ENCODE assay signal across 8 cellular contexts in the genomic region with DNA sequence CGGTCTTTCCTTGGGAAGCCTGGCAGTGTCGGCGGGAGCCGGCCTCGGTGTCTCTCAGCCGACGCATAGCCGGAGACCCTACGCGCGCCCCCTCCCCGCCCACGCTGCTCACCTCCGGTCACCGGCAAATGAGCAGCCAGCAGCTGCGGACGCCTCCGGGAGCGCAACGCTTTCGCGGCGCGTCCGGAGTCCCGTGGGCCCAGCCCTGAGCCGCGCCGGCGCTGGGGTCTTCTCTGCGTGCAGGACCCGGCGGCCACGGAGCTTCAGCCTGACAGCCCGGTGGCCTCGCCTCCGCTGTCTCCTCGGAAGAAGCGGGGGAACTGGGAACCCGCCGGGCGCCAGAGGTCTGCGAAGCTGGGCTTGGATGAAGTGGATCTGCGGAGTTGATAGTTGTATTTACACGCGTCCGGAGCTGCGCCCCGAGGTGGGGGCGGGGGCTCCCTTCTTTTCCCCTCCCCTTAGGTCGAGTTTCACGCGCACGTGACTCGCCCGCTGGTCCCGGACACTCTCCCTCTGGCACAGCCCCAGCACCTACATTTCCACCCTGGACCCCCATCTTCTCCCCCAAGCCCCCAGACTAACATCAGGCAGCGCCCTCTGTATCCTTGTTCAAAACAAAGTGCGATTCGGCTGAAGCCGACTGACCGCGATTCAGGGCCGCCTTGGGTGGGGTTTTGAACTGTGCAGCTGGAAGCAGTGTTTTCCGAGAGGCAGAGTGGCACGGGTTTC. TPM values are rescaled to one million over a fixed set of nuclear protein-coding genes. Genes with fewer than 3 reads are reported as not detected.
DNase-seq lines count a peak whose midpoint lies in the region; ATAC-seq lines count a peak whose summit lies in the region.

A gene (minus strand): TSS at position 371 of the 729 bp plus-strand sequence. CDS start 1,591 bp downstream, outside the sequence.

- no peak within 1 kb of the TSS for H3K23ac ChIP-seq in trophoblast cell (ENCODE audit: low read length)

- H3K4me3 Mint-ChIP-seq in activated T-cell treated with anti-CD3 and anti-CD28 coated beads, Interleukin-2, amount 50 U/mL, for 72 hours, result peak within 1 kb of the TSS; percentile 98 to 100

- H2BK5ac ChIP-seq in trophoblast cell (ENCODE audit: low read depth, low read length, poor library complexity), result no peak within 1 kb of the TSS

- no peak within 1 kb of the TSS for H4K91ac ChIP-seq in trophoblast cell (ENCODE audit: low read depth, low read length)

- no peaks in the 10 kb centered on the region for H3K79me1 ChIP-seq in trophoblast cell (ENCODE audit: low read length)

- WGBS in trophoblast cell (ENCODE audit: extremely low coverage, insufficient coverage, insufficient read length), result no CpG with 5 or more reads among the region's 66 CpGs

- H3K36me3 Mint-ChIP-seq in activated T-cell treated with anti-CD3 and anti-CD28 coated beads, Interleukin-2, amount 50 U/mL, for 72 hours (ENCODE audit: insufficient read depth in 2 of 2), result peaks cover 2 to 6% of the 10 kb centered on the region in 2 donors

- no peak within 1 kb of the TSS for H2BK12ac ChIP-seq in trophoblast cell (ENCODE audit: low read length)

- peak within 1 kb of the TSS; percentile 83 for H2AFZ ChIP-seq in trophoblast cell (ENCODE audit: insufficient read depth, low read length, poor library complexity)

- H4K12ac ChIP-seq in trophoblast cell (ENCODE audit: low read depth, low read length), result no peak within 1 kb of the TSS

- DNase-seq in NCI-H2196 (lab: John Stamatoyannopoulos, UW; ENCODE audit: unreplicated experiment), result peak; percentile 14
- no peak for DNase-seq in NCI-H2196 treated with DMSO at 0.1 percent for 48 hours (lab: John Stamatoyannopoulos, UW; ENCODE audit: unreplicated experiment)
- DNase-seq in NCI-H510A treated with DMSO at 0.1 percent for 48 hours (lab: John Stamatoyannopoulos, UW), result peak; percentile 27
- DNase-seq in activated T-cell treated with anti-CD3 and anti-CD28 coated beads, Interleukin-2, amount 50 U/mL, for 72 hours, result peak; percentile 55 to 62
- peak; percentile 57 for DNase-seq in germinal center (ENCODE audit: low spot score)
- peak in 1 of 2 donors; percentile 18 for DNase-seq in trophoblast cell
- DNase-seq in DMS114 treated with DMSO at 0.1 percent for 48 hours (lab: John Stamatoyannopoulos, UW; ENCODE audit: unreplicated experiment), result no peak

- no peak within 1 kb of the TSS for H3K4ac ChIP-seq in trophoblast cell (ENCODE audit: low read depth, low read length)

- no peaks in the 10 kb centered on the region for H3K36me3 ChIP-seq in trophoblast cell (ENCODE audit: control insufficient read depth in 1 of 2, insufficient read depth in 2 of 2, low read length in 2 of 2)

- peaks cover 38% of the 10 kb centered on the region for H3K27me3 ChIP-seq in trophoblast cell (ENCODE audit: insufficient read depth, low read length)

- H4K8ac ChIP-seq in trophoblast cell (ENCODE audit: low read depth, low read length), result no peak within 1 kb of the TSS

- H3K79me2 ChIP-seq in trophoblast cell (ENCODE audit: control insufficient read depth, insufficient read depth, low read length, poor library complexity), result no peaks in the 10 kb centered on the region

- H3K9ac ChIP-seq in trophoblast cell (ENCODE audit: low read length), result no peak within 1 kb of the TSS

- peaks cover 8% of the 10 kb centered on the region in 2 experiments for H3K4me1 ChIP-seq in trophoblast cell (ENCODE audit: control insufficient read depth in 1 of 2, insufficient read depth in 2 of 2, low read length in 2 of 2)

- H3K9me3 ChIP-seq in trophoblast cell (ENCODE audit: insufficient read depth, low read depth, low read length), result no peaks in the 10 kb centered on the region

- H3K4me2 ChIP-seq in trophoblast cell (ENCODE audit: low read length), result peak within 1 kb of the TSS; percentile 98

- peak within 1 kb of the TSS; percentile 96 for H3K27ac Mint-ChIP-seq in activated T-cell treated with anti-CD3 and anti-CD28 coated beads, Interleukin-2, amount 50 U/mL, for 72 hours

- H3K18ac ChIP-seq in trophoblast cell (ENCODE audit: low read length), result peak within 1 kb of the TSS; percentile 56

- peak within 1 kb of the TSS; percentile 1 for H2BK120ac ChIP-seq in trophoblast cell (ENCODE audit: insufficient read depth, low read length, poor library complexity)

- peaks cover 33% of the 10 kb centered on the region for H3K4me1 Mint-ChIP-seq in activated T-cell treated with anti-CD3 and anti-CD28 coated beads, Interleukin-2, amount 50 U/mL, for 72 hours (ENCODE audit: low read depth)

- ATAC-seq in HG02623 (IDR thresholded peaks at IDR 0.05; ENCODE audit: unreplicated experiment), result peak; percentile 36
- ATAC-seq in activated T-cell treated with anti-CD3 and anti-CD28 coated beads, Interleukin-2, amount 50 U/mL, for 72 hours (replicated peaks in 1 of 2), result peak; percentile 62 to 64

- no peak within 1 kb of the TSS for H2AK5ac ChIP-seq in trophoblast cell (ENCODE audit: low read length)

- H3K27ac ChIP-seq in trophoblast cell (ENCODE audit: low read depth, low read length), result no peak within 1 kb of the TSS

- peak within 1 kb of the TSS; percentile 63 for H3K4me3 ChIP-seq in trophoblast cell (ENCODE audit: low read depth, low read length)

- H3K14ac ChIP-seq in trophoblast cell (ENCODE audit: low read length), result no peak within 1 kb of the TSS

- no peaks in the 10 kb centered on the region for H3K27me3 Mint-ChIP-seq in activated T-cell treated with anti-CD3 and anti-CD28 coated beads, Interleukin-2, amount 50 U/mL, for 72 hours (ENCODE audit: low read depth)

- H3K9me3 Mint-ChIP-seq in activated T-cell treated with anti-CD3 and anti-CD28 coated beads, Interleukin-2, amount 50 U/mL, for 72 hours, result no peaks in the 10 kb centered on the region

RNA-seq across cellular contexts. Expression of the gene that starts here (rescaled TPM):
- total RNA-seq in activated T-cell treated with anti-CD3 and anti-CD28 coated beads, Interleukin-2, amount 50 U/mL, for 72 hours, result 10 to 100 TPM; 43.6 to 53.9 TPM
- 0.29 and 0.37 TPM in 2 replicates for polyA plus RNA-seq in trophoblast cell (2013)

Comparison
In these comparisons a context has a peak if more than half of its experiments do, and no peak if none do; other contexts are left out.
1. DNase-seq: peak in NCI-H2196 (single experiment), NCI-H510A treated with DMSO at 0.1 percent for 48 hours (single experiment), activated T-cell treated with anti-CD3 and anti-CD28 coated beads, Interleukin-2, amount 50 U/mL, for 72 hours (2 of 2) and germinal center (single experiment); none in NCI-H2196 treated with DMSO at 0.1 percent for 48 hours (single experiment) and DMS114 treated with DMSO at 0.1 percent for 48 hours (single experiment).